Comparison of ENCODE assay signal across 31 cellular contexts in genomic region chr15:43244092-43244491, GRCh38. TPM values are rescaled to one million over a fixed set of nuclear protein-coding genes. Genes with fewer than 3 reads are reported as not detected.
"Had no signal": no experiment of that assay in that cellular context is flagged by ENCODE, and none has a peak within 500 bp of the region (broad histone marks: within the 10 kb centered on the region; RNA-seq: fewer than 3 reads in every experiment).

No MANE protein-coding gene starts in this region.

- H3K4me3 ChIP-seq: ascending aorta, breast epithelium, esophagus muscularis mucosa, gastrocnemius medialis, heart right ventricle had no signal

- H3K4me1 Mint-ChIP-seq: activated CD4-positive, alpha-beta T cell treated with anti-CD3 and anti-CD28 coated beads for 36 hours; brain; central memory CD8-positive, alpha-beta T cell had no signal

- DNase-seq: activated CD4-positive, alpha-beta memory T cell treated with anti-CD3 and anti-CD28 coated beads for 36 hours; activated CD4-positive, alpha-beta T cell treated with anti-CD3 and anti-CD28 coated beads for 36 hours; activated CD4-positive, alpha-beta T cell treated with anti-CD3 and anti-CD28 coated beads, Interleukin-2, amount 10 ng/mL, durations not matched to agents 24 days and 14 days; activated CD4-positive, CD25-positive, alpha-beta regulatory T cell; activated CD4-positive, CD25-positive, alpha-beta regulatory T cell treated with anti-CD3 and anti-CD28 coated beads, Interleukin-2, amount 50 U/mL, for 72 hours; activated CD8-positive, alpha-beta memory T cell treated with anti-CD3 and anti-CD28 coated beads, Interleukin-2, amount 50 U/mL, for 48 hours; activated gamma-delta T cell; activated naive CD4-positive, alpha-beta T cell; activated naive CD4-positive, alpha-beta T cell treated with anti-CD3 and anti-CD28 coated beads, Interleukin-2, amount 10 ng/mL, durations not matched to agents 7 days and 5 days; activated naive CD8-positive, alpha-beta T cell treated with anti-CD3 and anti-CD28 coated beads, Interleukin-2, amount 10 ng/mL, durations not matched to agents 7 days and 5 days; activated T-cell treated with anti-CD3 and anti-CD28 coated beads for 4 hours; activated T-cell treated with anti-CD3 and anti-CD28 coated beads, Interleukin-2, amount 50 U/mL, for 24 hours; activated T-cell treated with anti-CD3 and anti-CD28 coated beads, Interleukin-2, amount 50 U/mL, for 72 hours; cortex of kidney; dermis blood vessel endothelial cell; effector CD4-positive, alpha-beta T cell; effector memory CD8-positive, alpha-beta T cell; gastrocnemius medialis; heart right ventricle; T-helper 1 cell; T-helper 2 cell had no signal

- H3K9me3 Mint-ChIP-seq: activated CD4-positive, alpha-beta memory T cell treated with anti-CD3 and anti-CD28 coated beads for 36 hours; activated CD4-positive, alpha-beta T cell treated with anti-CD3 and anti-CD28 coated beads, Interleukin-2, amount 10 ng/mL, durations not matched to agents 24 days and 14 days; activated naive CD4-positive, alpha-beta T cell treated with anti-CD3 and anti-CD28 coated beads, Interleukin-2, amount 10 ng/mL, durations not matched to agents 7 days and 5 days; activated naive CD4-positive, alpha-beta T cell treated with anti-CD3 and anti-CD28 coated beads, Interleukin-2, amount 50 U/mL, for 72 hours; activated naive CD8-positive, alpha-beta T cell treated with anti-CD3 and anti-CD28 coated beads, Interleukin-2, amount 10 ng/mL, durations not matched to agents 7 days and 5 days; activated T-cell treated with anti-CD3 and anti-CD28 coated beads, Interleukin-2, amount 50 U/mL, for 24 hours; activated T-cell treated with anti-CD3 and anti-CD28 coated beads, Interleukin-2, amount 50 U/mL, for 72 hours; central memory CD8-positive, alpha-beta T cell; effector memory CD8-positive, alpha-beta T cell had no signal

- H3K27me3 ChIP-seq: ascending aorta, breast epithelium, gastrocnemius medialis had no signal

- ATAC-seq: activated CD4-positive, alpha-beta T cell treated with anti-CD3 and anti-CD28 coated beads for 36 hours; activated naive CD4-positive, alpha-beta T cell treated with anti-CD3 and anti-CD28 coated beads, Interleukin-2, amount 50 U/mL, for 72 hours; activated T-cell treated with anti-CD3 and anti-CD28 coated beads, Interleukin-2, amount 50 U/mL, for 72 hours; effector memory CD8-positive, alpha-beta T cell; foreskin keratinocyte; gastrocnemius medialis; heart right ventricle had no signal

- H3K36me3 ChIP-seq: ascending aorta, breast epithelium, esophagus muscularis mucosa, gastrocnemius medialis, heart right ventricle had no signal

- H3K27ac ChIP-seq: ascending aorta, breast epithelium, epithelial cell of prostate, esophagus muscularis mucosa, foreskin keratinocyte, gastrocnemius medialis, heart right ventricle had no signal

- H3K36me3 Mint-ChIP-seq: activated CD4-positive, alpha-beta memory T cell treated with anti-CD3 and anti-CD28 coated beads for 36 hours; activated naive CD4-positive, alpha-beta T cell treated with anti-CD3 and anti-CD28 coated beads, Interleukin-2, amount 10 ng/mL, durations not matched to agents 7 days and 5 days; activated naive CD4-positive, alpha-beta T cell treated with anti-CD3 and anti-CD28 coated beads, Interleukin-2, amount 50 U/mL, for 72 hours; brain had no signal

- H3K27me3 Mint-ChIP-seq: activated CD4-positive, alpha-beta T cell treated with anti-CD3 and anti-CD28 coated beads, Interleukin-2, amount 10 ng/mL, durations not matched to agents 24 days and 14 days; central memory CD8-positive, alpha-beta T cell had no signal

- H3K4me1 ChIP-seq: breast epithelium, foreskin keratinocyte had no signal

- H3K9me3 ChIP-seq: ascending aorta, breast epithelium, esophagus muscularis mucosa, gastrocnemius medialis had no signal

- H3K27ac Mint-ChIP-seq: activated CD4-positive, alpha-beta memory T cell treated with anti-CD3 and anti-CD28 coated beads for 36 hours; activated CD4-positive, alpha-beta T cell treated with anti-CD3 and anti-CD28 coated beads for 36 hours; activated CD4-positive, alpha-beta T cell treated with anti-CD3 and anti-CD28 coated beads, Interleukin-2, amount 10 ng/mL, durations not matched to agents 24 days and 14 days; activated naive CD4-positive, alpha-beta T cell treated with anti-CD3 and anti-CD28 coated beads, Interleukin-2, amount 10 ng/mL, durations not matched to agents 7 days and 5 days; activated naive CD8-positive, alpha-beta T cell treated with anti-CD3 and anti-CD28 coated beads, Interleukin-2, amount 10 ng/mL, durations not matched to agents 7 days and 5 days; activated T-cell treated with anti-CD3 and anti-CD28 coated beads, Interleukin-2, amount 50 U/mL, for 24 hours; activated T-cell treated with anti-CD3 and anti-CD28 coated beads, Interleukin-2, amount 50 U/mL, for 72 hours; brain; effector memory CD8-positive, alpha-beta T cell had no signal

- H3K4me3 Mint-ChIP-seq: activated CD4-positive, alpha-beta memory T cell treated with anti-CD3 and anti-CD28 coated beads for 36 hours; activated CD4-positive, alpha-beta T cell treated with anti-CD3 and anti-CD28 coated beads for 36 hours; activated CD4-positive, alpha-beta T cell treated with anti-CD3 and anti-CD28 coated beads, Interleukin-2, amount 10 ng/mL, durations not matched to agents 24 days and 14 days; activated naive CD4-positive, alpha-beta T cell treated with anti-CD3 and anti-CD28 coated beads, Interleukin-2, amount 10 ng/mL, durations not matched to agents 7 days and 5 days; activated naive CD8-positive, alpha-beta T cell treated with anti-CD3 and anti-CD28 coated beads, Interleukin-2, amount 10 ng/mL, durations not matched to agents 7 days and 5 days; activated T-cell treated with anti-CD3 and anti-CD28 coated beads, Interleukin-2, amount 50 U/mL, for 24 hours; activated T-cell treated with anti-CD3 and anti-CD28 coated beads, Interleukin-2, amount 50 U/mL, for 72 hours; brain; central memory CD8-positive, alpha-beta T cell; effector memory CD8-positive, alpha-beta T cell had no signal

RNA-seq across cellular contexts. Expression of gene TGM5, which starts 22.6 kb away (rescaled TPM):
- total RNA-seq: activated CD4-positive, alpha-beta memory T cell treated with anti-CD3 and anti-CD28 coated beads for 36 hours; activated CD4-positive, alpha-beta T cell treated with anti-CD3 and anti-CD28 coated beads for 36 hours; activated CD4-positive, alpha-beta T cell treated with anti-CD3 and anti-CD28 coated beads, Interleukin-2, amount 10 ng/mL, durations not matched to agents 24 days and 14 days; activated T-cell treated with anti-CD3 and anti-CD28 coated beads, Interleukin-2, amount 50 U/mL, for 72 hours; ascending aorta; cardiac septum; cerebellum; dermis blood vessel endothelial cell; foreskin keratinocyte; heart right ventricle had no signal

RNA-seq across cellular contexts. Expression of gene EPB42, which starts 23.3 kb away (rescaled TPM):
- total RNA-seq: activated CD4-positive, alpha-beta memory T cell treated with anti-CD3 and anti-CD28 coated beads for 36 hours; activated CD4-positive, alpha-beta T cell treated with anti-CD3 and anti-CD28 coated beads for 36 hours; activated CD4-positive, alpha-beta T cell treated with anti-CD3 and anti-CD28 coated beads, Interleukin-2, amount 10 ng/mL, durations not matched to agents 24 days and 14 days; activated naive CD4-positive, alpha-beta T cell treated with anti-CD3 and anti-CD28 coated beads, Interleukin-2, amount 50 U/mL, for 72 hours; activated naive CD8-positive, alpha-beta T cell treated with anti-CD3 and anti-CD28 coated beads, Interleukin-2, amount 10 ng/mL, durations not matched to agents 7 days and 5 days; activated T-cell treated with anti-CD3 and anti-CD28 coated beads, Interleukin-2, amount 50 U/mL, for 72 hours; ascending aorta; dermis blood vessel endothelial cell; foreskin keratinocyte; gastrocnemius medialis had no signal

RNA-seq across cellular contexts. Expression of gene TGM7, which starts 58.0 kb away (rescaled TPM):
- total RNA-seq: activated CD4-positive, alpha-beta memory T cell treated with anti-CD3 and anti-CD28 coated beads for 36 hours; activated CD4-positive, alpha-beta T cell treated with anti-CD3 and anti-CD28 coated beads for 36 hours; activated CD4-positive, alpha-beta T cell treated with anti-CD3 and anti-CD28 coated beads, Interleukin-2, amount 10 ng/mL, durations not matched to agents 24 days and 14 days; activated naive CD4-positive, alpha-beta T cell treated with anti-CD3 and anti-CD28 coated beads, Interleukin-2, amount 50 U/mL, for 72 hours; activated naive CD8-positive, alpha-beta T cell treated with anti-CD3 and anti-CD28 coated beads, Interleukin-2, amount 10 ng/mL, durations not matched to agents 7 days and 5 days; activated T-cell treated with anti-CD3 and anti-CD28 coated beads, Interleukin-2, amount 50 U/mL, for 72 hours; ascending aorta; breast epithelium; cardiac septum; cerebellum; dermis blood vessel endothelial cell; esophagus muscularis mucosa; foreskin keratinocyte; heart right ventricle had no signal
